Comparison of ENCODE assay signal across 20 cellular contexts in genomic region chr6:133101790-133102189, GRCh38.
"Had no signal": no experiment of that assay in that cellular context is flagged by ENCODE, and none has a peak within 500 bp of the region (broad histone marks: within the 10 kb centered on the region; RNA-seq: fewer than 3 reads in every experiment).

No MANE protein-coding gene starts in this region.

- H3K4me3 ChIP-seq: cardiac muscle cell, left ventricle myocardium inferior, ovary, prostate gland, right atrium auricular region, tibial artery had no signal

- H3K36me3 ChIP-seq: cardiac muscle cell, left ventricle myocardium inferior, neutrophil, ovary, prostate gland, right atrium auricular region, tibial artery, WERI-Rb-1 had no signal

- H3K27me3 ChIP-seq: neutrophil, ovary, right atrium auricular region, tibial artery had no signal

- H3K9me3 ChIP-seq: left ventricle myocardium inferior, neutrophil, ovary, prostate gland, right atrium auricular region, tibial artery had no signal

- H3K27ac ChIP-seq: cardiac muscle cell, left ventricle myocardium inferior, neutrophil, ovary, prostate gland, right atrium auricular region, tibial artery, WERI-Rb-1 had no signal

- H3K4me1 ChIP-seq: prostate gland, tibial artery had no signal

- FAIRE-seq: TTC549 had no signal

- DNase-seq: activated CD4-positive, alpha-beta T cell treated with anti-CD3 and anti-CD28 coated beads, Interleukin-2, amount 10 ng/mL, durations not matched to agents 7 days and 5 days; activated CD4-positive, CD25-positive, alpha-beta regulatory T cell treated with anti-CD3 and anti-CD28 coated beads, Interleukin-2, amount 50 U/mL, for 72 hours; activated CD8-positive, alpha-beta T cell treated with anti-CD3 and anti-CD28 coated beads, Interleukin-2, amount 10 ng/mL, durations not matched to agents 7 days and 5 days; activated gamma-delta T cell treated with Interleukin-2 at 50 U/mL for 16 hours; effector CD4-positive, alpha-beta T cell; erythroblast; foreskin melanocyte; hippocampal formation; left ventricle myocardium inferior; midbrain; ovary; stimulated activated CD4-positive, alpha-beta T cell treated with anti-CD3 and anti-CD28 coated beads, Interleukin-4, amount 100 ng/mL, for 24 hours; T-helper 1 cell; tibial artery; WERI-Rb-1 had no signal
